Comparison of ENCODE assay signal across 1 cellular context in the genomic region with DNA sequence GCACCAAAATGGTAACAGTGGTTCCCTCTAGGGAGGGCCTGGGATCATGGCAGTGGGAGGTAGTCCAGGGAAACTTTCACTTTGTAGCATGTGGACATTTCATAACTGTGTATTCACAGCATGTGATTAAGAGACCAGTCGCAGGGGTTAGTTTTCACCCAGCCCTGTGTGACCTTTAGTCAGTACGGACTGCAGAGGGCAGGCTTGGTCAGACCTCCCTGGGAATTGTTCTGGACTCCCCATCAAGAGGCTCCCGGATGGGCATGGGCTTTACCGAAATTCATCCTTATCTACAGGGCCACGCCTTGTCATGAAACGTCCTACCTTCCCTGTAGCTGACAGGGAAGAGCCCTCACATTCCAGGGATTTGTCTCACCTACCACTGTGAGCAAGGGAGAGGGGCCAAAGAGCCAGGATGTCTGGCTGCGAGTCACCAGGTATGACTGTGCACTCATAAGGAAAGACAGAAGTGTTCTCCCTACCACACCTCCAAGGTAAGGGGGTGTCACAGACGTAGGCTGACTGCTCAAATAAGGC.
TF ChIP-seq lines count a peak whose summit lies in the region.

No MANE protein-coding gene starts in this region.

TF ChIP-seq in HepG2, 621 proteins besides CTCF, POLR2A, EP300 and RAD21 (continues in another document):
- TF ChIP-seq PATZ1 (CRISPR knock-in tag; IDR thresholded peaks at IDR 0.05) = 0 out of 2 replicates have a peak, but pooled peaks have one; percentile 28
- TF ChIP-seq ZNF614 (CRISPR knock-in tag; IDR thresholded peaks at IDR 0.05; ENCODE audit: borderline replicate concordance) = peak; percentile 60; the same call in 1 of the 2 replicates
- 0 out of 2 replicates have a peak, but pooled peaks have one; percentile 22 for TF ChIP-seq SIX1 (CRISPR knock-in tag; IDR thresholded peaks at IDR 0.05; ENCODE audit: borderline replicate concordance)
- TF ChIP-seq NR2F6 (IDR thresholded peaks at IDR 0.05) = peak; percentile 72
- peak; percentile 75 for TF ChIP-seq NR2F6 (CRISPR knock-in tag; IDR thresholded peaks at IDR 0.05)
- TF ChIP-seq ZNF772 (CRISPR knock-in tag; IDR thresholded peaks at IDR 0.05) = no peak
- TF ChIP-seq MIXL1 (CRISPR knock-in tag; IDR thresholded peaks at IDR 0.05) = peak; percentile 50; the same call in 1 of the 2 replicates
- TF ChIP-seq BHLHE40 (IDR thresholded peaks at IDR 0.05; ENCODE audit: low read length) = no peak
- TF ChIP-seq TEAD3 (CRISPR knock-in tag; optimal IDR thresholded peaks at IDR 0.05; ENCODE audit: borderline replicate concordance) = peak; percentile 69
- peak; percentile 25; the same call in 1 of the 2 replicates for TF ChIP-seq SP5 (CRISPR knock-in tag; IDR thresholded peaks at IDR 0.05; ENCODE audit: borderline replicate concordance, low read depth)
- peak; percentile 55; the same call in 1 of the 2 replicates for TF ChIP-seq IRF2 (CRISPR knock-in tag; IDR thresholded peaks at IDR 0.05)
- TF ChIP-seq, protein P1, sequence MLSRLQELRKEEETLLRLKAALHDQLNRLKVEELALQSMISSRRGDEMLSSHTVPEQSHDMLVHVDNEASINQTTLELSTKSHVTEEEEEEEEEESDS (CRISPR knock-in tag; IDR thresholded peaks at IDR 0.05; ENCODE audit: borderline replicate concordance) = no peak
- TF ChIP-seq ZNF644 (CRISPR knock-in tag; IDR thresholded peaks at IDR 0.05; ENCODE audit: low read depth) = 0 out of 2 replicates have a peak, but pooled peaks have one; percentile 56
- peak; percentile 33; the same call in 1 of the 2 replicates for TF ChIP-seq ZNF687 (CRISPR knock-in tag; IDR thresholded peaks at IDR 0.05)
- peak; percentile 43; the same call in 1 of the 2 replicates for TF ChIP-seq CEBPB (IDR thresholded peaks at IDR 0.05; ENCODE audit: borderline replicate concordance, low read depth, low read length)
- no peak for TF ChIP-seq ZBTB26 (CRISPR knock-in tag; IDR thresholded peaks at IDR 0.05; ENCODE audit: borderline replicate concordance)
- TF ChIP-seq, protein P2, sequence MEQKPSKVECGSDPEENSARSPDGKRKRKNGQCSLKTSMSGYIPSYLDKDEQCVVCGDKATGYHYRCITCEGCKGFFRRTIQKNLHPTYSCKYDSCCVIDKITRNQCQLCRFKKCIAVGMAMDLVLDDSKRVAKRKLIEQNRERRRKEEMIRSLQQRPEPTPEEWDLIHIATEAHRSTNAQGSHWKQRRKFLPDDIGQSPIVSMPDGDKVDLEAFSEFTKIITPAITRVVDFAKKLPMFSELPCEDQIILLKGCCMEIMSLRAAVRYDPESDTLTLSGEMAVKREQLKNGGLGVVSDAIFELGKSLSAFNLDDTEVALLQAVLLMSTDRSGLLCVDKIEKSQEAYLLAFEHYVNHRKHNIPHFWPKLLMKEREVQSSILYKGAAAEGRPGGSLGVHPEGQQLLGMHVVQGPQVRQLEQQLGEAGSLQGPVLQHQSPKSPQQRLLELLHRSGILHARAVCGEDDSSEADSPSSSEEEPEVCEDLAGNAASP (CRISPR knock-in tag; IDR thresholded peaks at IDR 0.05; ENCODE audit: borderline replicate concordance) = no peak
- peak; percentile 34 for TF ChIP-seq HDAC2 (CRISPR knock-in tag; IDR thresholded peaks at IDR 0.05)
- no peak; the same call in 1 of the 2 replicates for TF ChIP-seq FOSL2 (CRISPR knock-in tag; IDR thresholded peaks at IDR 0.05)
- no peak for TF ChIP-seq ZNF326 (CRISPR knock-in tag; IDR thresholded peaks at IDR 0.05; ENCODE audit: borderline replicate concordance)
- no peak for TF ChIP-seq ASH2L (IDR thresholded peaks at IDR 0.05; ENCODE audit: insufficient read length, low read depth, low read length)
- TF ChIP-seq SAP130 (CRISPR knock-in tag; IDR thresholded peaks at IDR 0.05; ENCODE audit: low read depth) = peak; percentile 66
- no peak for TF ChIP-seq ZNF781 (CRISPR knock-in tag; IDR thresholded peaks at IDR 0.05; ENCODE audit: borderline replicate concordance, not compliant biosample characterization)
- no peak for TF ChIP-seq ZFP36 (IDR thresholded peaks at IDR 0.05; ENCODE audit: borderline replicate concordance, low read depth, low read length, partially characterized antibody)
- TF ChIP-seq RBM22 (optimal IDR thresholded peaks at IDR 0.05; ENCODE audit: low read length) = peak; percentile 24
- TF ChIP-seq BCL6 (CRISPR knock-in tag; IDR thresholded peaks at IDR 0.05) = peak; percentile 48
- peak; percentile 34; the same call in 1 of the 2 replicates for TF ChIP-seq ZFP41 (CRISPR knock-in tag; IDR thresholded peaks at IDR 0.05; ENCODE audit: borderline replicate concordance)
- peak; percentile 7; the same call in 1 of the 2 replicates for TF ChIP-seq ZNF430 (CRISPR knock-in tag; IDR thresholded peaks at IDR 0.05)
- no peak for TF ChIP-seq ARID2 (CRISPR knock-in tag; IDR thresholded peaks at IDR 0.05; ENCODE audit: borderline replicate concordance)
- no peak for TF ChIP-seq EZH2 (conservative IDR thresholded peaks at IDR 0.05; ENCODE audit: low read depth, low read length)
- peak; percentile 76 for TF ChIP-seq MNT (IDR thresholded peaks at IDR 0.05)
- peak; percentile 61; the same call in 1 of the 3 replicates for TF ChIP-seq MXI1 (IDR thresholded peaks at IDR 0.05; ENCODE audit: borderline replicate concordance, low read depth, low read length)
- TF ChIP-seq NAIF1 (CRISPR knock-in tag; IDR thresholded peaks at IDR 0.05; ENCODE audit: borderline replicate concordance) = no peak
- peak; percentile 53; the same call in 1 of the 2 replicates for TF ChIP-seq SALL1 (CRISPR knock-in tag; IDR thresholded peaks at IDR 0.05)
- no peak for TF ChIP-seq ZMYM4 (CRISPR knock-in tag; IDR thresholded peaks at IDR 0.05)
- TF ChIP-seq KLF6 (CRISPR knock-in tag; IDR thresholded peaks at IDR 0.05) = no peak
- peak; percentile 39; the same call in 1 of the 2 replicates for TF ChIP-seq FOXK1 (CRISPR knock-in tag; IDR thresholded peaks at IDR 0.05; ENCODE audit: borderline replicate concordance, low read depth)
- TF ChIP-seq KLF16 (CRISPR knock-in tag; IDR thresholded peaks at IDR 0.05) = 0 out of 4 replicates have a peak, but pooled peaks of 1 of the 2 experiments have one; percentile 45
- TF ChIP-seq HNF4A (CRISPR knock-in tag; IDR thresholded peaks at IDR 0.05) = peak; percentile 62
- no peak for TF ChIP-seq SOX13 (IDR thresholded peaks at IDR 0.05)
- peak in 1 of 2 experiments; percentile 30; a peak in 1 of 4 replicates for TF ChIP-seq SOX13 (CRISPR knock-in tag; conservative IDR thresholded peaks at IDR 0.05 in 1 of 2, IDR thresholded peaks at IDR 0.05 in 1 of 2)
- peak; percentile 41 to 64; a peak in 3 of 4 replicates for TF ChIP-seq NR2F1 (CRISPR knock-in tag; IDR thresholded peaks at IDR 0.05)
- peak; percentile 42; the same call in 1 of the 2 replicates for TF ChIP-seq KAT8 (CRISPR knock-in tag; IDR thresholded peaks at IDR 0.05)
- TF ChIP-seq NFYC (CRISPR knock-in tag; IDR thresholded peaks at IDR 0.05) = 0 out of 2 replicates have a peak, but pooled peaks have one; percentile 16
- no peak for TF ChIP-seq FOXA1 (IDR thresholded peaks at IDR 0.05)
- TF ChIP-seq FOXA1 (CRISPR knock-in tag; IDR thresholded peaks at IDR 0.05) = peak; percentile 59
- peak; percentile 35 for TF ChIP-seq SMC3 (IDR thresholded peaks at IDR 0.05; ENCODE audit: low read length)
- no peak for TF ChIP-seq LCORL (IDR thresholded peaks at IDR 0.05)
- TF ChIP-seq LCORL (CRISPR knock-in tag; IDR thresholded peaks at IDR 0.05) = 0 out of 2 replicates have a peak, but pooled peaks have one; percentile 18
- 0 out of 2 replicates have a peak, but pooled peaks have one; percentile 20 for TF ChIP-seq HMG20A (CRISPR knock-in tag; IDR thresholded peaks at IDR 0.05; ENCODE audit: borderline replicate concordance)
- peak; percentile 56; the same call in 1 of the 2 replicates for TF ChIP-seq ARID5B (CRISPR knock-in tag; IDR thresholded peaks at IDR 0.05)
- no peak for TF ChIP-seq SPEN (CRISPR knock-in tag; IDR thresholded peaks at IDR 0.05; ENCODE audit: low read depth)
